8 cellular contexts compared by ENCODE assay signal in the genomic region with DNA sequence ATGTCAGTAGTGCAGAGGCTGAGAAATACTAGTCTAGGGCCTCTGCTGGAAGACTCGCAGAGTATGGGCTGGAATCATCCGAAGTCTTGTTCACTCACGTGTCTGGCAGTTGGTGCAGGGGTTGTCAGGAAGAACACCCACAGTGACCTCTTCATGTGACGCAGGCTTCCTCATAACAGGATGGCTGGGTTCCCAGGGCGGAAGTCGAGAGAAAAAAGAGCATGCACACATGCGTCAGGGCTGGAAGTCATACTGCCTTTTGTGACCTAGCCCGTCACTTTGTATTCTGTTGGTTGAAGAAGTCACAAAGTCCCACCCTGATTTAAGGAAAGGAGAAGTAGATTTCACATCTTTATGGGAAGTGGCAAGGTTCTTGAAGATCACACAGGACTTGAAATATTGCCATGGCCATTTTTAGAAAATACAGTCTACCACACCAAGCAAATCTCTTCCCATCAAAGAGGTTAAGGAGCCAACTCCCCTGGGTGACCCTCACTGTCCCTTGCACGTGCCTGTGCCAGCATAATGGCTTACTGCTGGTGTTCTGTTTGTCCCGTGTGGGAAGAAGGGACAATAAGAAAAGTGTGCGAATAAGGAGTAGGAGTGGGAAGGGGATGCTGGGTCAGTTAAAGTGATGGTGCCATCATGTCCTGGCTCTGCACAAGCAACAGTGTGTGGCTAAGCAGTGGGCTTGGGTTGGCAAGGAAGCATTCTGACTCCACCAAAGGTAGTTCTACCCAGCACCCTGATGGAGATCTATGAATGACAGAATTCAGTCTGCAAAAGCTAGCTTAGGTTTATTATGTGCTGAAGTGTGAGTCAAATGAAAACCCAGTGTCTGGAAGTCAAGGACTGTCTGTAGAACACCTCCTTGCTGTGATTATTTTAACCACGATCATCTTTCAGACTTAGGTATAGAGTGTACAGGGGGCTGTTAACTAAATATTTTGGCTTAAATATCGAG. TPM values are rescaled to one million over a fixed set of nuclear protein-coding genes. Genes with fewer than 3 reads are reported as not detected.
A peak's percentile ranks its signal among the peaks of the same experiment; 100 is the strongest.
DNase-seq lines count a peak whose midpoint lies in the region; ATAC-seq, FAIRE-seq and TF ChIP-seq lines count a peak whose summit lies in the region.

No MANE protein-coding gene starts in this region.

- H3K4me3 ChIP-seq in esophagus muscularis mucosa (no peak overlapping the region), pancreas (no peak overlapping the region), BE2C (ENCODE audit: low read depth, low read length) (no peak overlapping the region)

- DNase-seq in CD1c-positive myeloid dendritic cell (ENCODE audit: extremely low spot score) (peak; percentile 96), NOMO-1 (lab: John Stamatoyannopoulos, UW; ENCODE audit: unreplicated experiment in 2 of 2) (peak; percentile 75 to 94), esophagus muscularis mucosa (ENCODE audit: extremely low spot score) (peak; percentile 92), pancreas (peak in 3 of 6 donors; percentile 14 to 63 (median 20)), T-helper 9 cell (no peak), NCI-H187 treated with DMSO at 0.1 percent for 48 hours (lab: John Stamatoyannopoulos, UW) (no peak), BE2C (no peak)

- intact Hi-C loops in esophagus muscularis mucosa (cut with DNase I) (no loop called here), pancreas (cut with DNase I) (no loop called here)

- H3K36me3 ChIP-seq in esophagus muscularis mucosa: peaks cover 0 to 64% (median 30%) of the 10 kb centered on the region in 4 donors
- H3K36me3 ChIP-seq in pancreas: peaks cover 0 to under 1% (median 0%) of the 10 kb centered on the region in 3 donors
- peaks cover 18% of the 10 kb centered on the region for H3K36me3 ChIP-seq in BE2C

- TF ChIP-seq EP300 in esophagus muscularis mucosa (IDR thresholded peaks at IDR 0.05): no peak

- ATAC-seq in pancreas (peak in 3 of 4 donors; percentile 48 to 87 (median 84)), HG03139 (IDR thresholded peaks at IDR 0.05; ENCODE audit: unreplicated experiment) (no peak)

- TF ChIP-seq CTCF in esophagus muscularis mucosa (IDR thresholded peaks at IDR 0.05) (no peak), pancreas (IDR thresholded peaks at IDR 0.05) (no peak), BE2C (IDR thresholded peaks at IDR 0.05; ENCODE audit: low read depth, low read length) (no peak)

- no peaks in the 10 kb centered on the region for H3K9me3 ChIP-seq in esophagus muscularis mucosa
- no peaks in the 10 kb centered on the region for H3K9me3 ChIP-seq in pancreas
- no peaks in the 10 kb centered on the region for H3K9me3 ChIP-seq in BE2C

- no peak for TF ChIP-seq POLR2A in esophagus muscularis mucosa (IDR thresholded peaks at IDR 0.05; ENCODE audit: low read depth)

- FAIRE-seq in pancreas (lab: Jason Lieb, UNC): no peak

- H3K4me1 ChIP-seq in esophagus muscularis mucosa: no peaks in the 10 kb centered on the region
- no peaks in the 10 kb centered on the region for H3K4me1 ChIP-seq in pancreas
- H3K4me1 ChIP-seq in BE2C: no peaks in the 10 kb centered on the region

- H3K27me3 ChIP-seq in esophagus muscularis mucosa: no peaks in the 10 kb centered on the region
- no peaks in the 10 kb centered on the region for H3K27me3 ChIP-seq in pancreas
- no peaks in the 10 kb centered on the region for H3K27me3 ChIP-seq in BE2C

- H3K27ac ChIP-seq in esophagus muscularis mucosa (replicated peaks in 1 of 4): peak overlapping the region; percentile 39 to 62 (median 40)
- H3K27ac ChIP-seq in pancreas: peak overlapping the region in 2 of 4 donors; percentile 32 to 67

- WGBS in esophagus muscularis mucosa: 63% methylated on average over 13 of the region's 13 CpGs
- WGBS in pancreas, 2 donors: 81 to 86% methylated on average over 13 of the region's 13 CpGs

RNA-seq across cellular contexts. Expression of a gene that starts 28.1 kb away (rescaled TPM):
- total RNA-seq in esophagus muscularis mucosa: 10 to 100 TPM in 3 of 4 donors, 1 to 10 TPM in 1; 10.0 to 25.7 (median 12.4) TPM
- 10 to 100 TPM in 1 of 6 donors, 1 to 10 TPM in 5; 4.2 to 12.2 (median 9.0) TPM for total RNA-seq in pancreas
- 1 to 10 TPM; 2.5 to 6.5 TPM for polyA plus RNA-seq in pancreas
- polyA plus RNA-seq in BE2C (2012; ENCODE audit: insufficient read depth, insufficient read length, low read depth): 16.1 TPM

RNA-seq across cellular contexts. Expression of a gene that starts 59.2 kb away (rescaled TPM):
- total RNA-seq in esophagus muscularis mucosa (10 to 100 TPM in 3 of 4 donors, 1 to 10 TPM in 1; 9.9 to 18.3 (median 16.7) TPM), pancreas (1 to 10 TPM; 4.3 to 7.2 (median 5.8) TPM)
- 1 to 10 TPM; 1.9 to 4.8 TPM for polyA plus RNA-seq in pancreas
- polyA plus RNA-seq in BE2C (2012; ENCODE audit: insufficient read depth, insufficient read length, low read depth): 8.6 TPM

Comparison
In these comparisons a context has a peak if more than half of its experiments do, and no peak if none do; other contexts are left out.
1. DNase-seq: peak in CD1c-positive myeloid dendritic cell (single experiment), NOMO-1 (2 of 2) and esophagus muscularis mucosa (single experiment); none in T-helper 9 cell (single experiment), NCI-H187 treated with DMSO at 0.1 percent for 48 hours (single experiment) and BE2C (single experiment).